21 cellular contexts compared by ENCODE assay signal in genomic region chr4:16202598-16202997, GRCh38.
"Had no signal": no experiment of that assay in that cellular context is flagged by ENCODE, and none has a peak within 500 bp of the region (broad histone marks: within the 10 kb centered on the region; RNA-seq: fewer than 3 reads in every experiment).

No MANE protein-coding gene starts in this region.

- H3K4me1 ChIP-seq: foreskin keratinocyte, uterus had no signal

- H3K36me3 ChIP-seq: right lobe of liver, uterus had no signal

- H3K27me3 ChIP-seq: foreskin keratinocyte, right lobe of liver, suprapubic skin, transverse colon, upper lobe of right lung, uterus had no signal

- H3K27me3 Mint-ChIP-seq: effector memory CD8-positive, alpha-beta T cell; progenitor cell of endocrine pancreas; stimulated activated naive CD8-positive, alpha-beta T cell treated with anti-CD3 and anti-CD28 coated beads, Interleukin-15, amount 100 ng/mL, for 72 hours had no signal

- H3K4me3 Mint-ChIP-seq: effector memory CD8-positive, alpha-beta T cell; natural killer cell; stimulated activated naive CD8-positive, alpha-beta T cell treated with anti-CD3 and anti-CD28 coated beads, Interleukin-15, amount 100 ng/mL, for 72 hours had no signal

- H3K9me3 Mint-ChIP-seq: effector memory CD8-positive, alpha-beta T cell; natural killer cell; stimulated activated naive CD8-positive, alpha-beta T cell treated with anti-CD3 and anti-CD28 coated beads, Interleukin-15, amount 100 ng/mL, for 72 hours had no signal

- H3K4me3 ChIP-seq: lower lobe of right lung, right lobe of liver, suprapubic skin, transverse colon, upper lobe of right lung, uterus had no signal

- FAIRE-seq: small intestine had no signal

- H3K9me3 ChIP-seq: lower lobe of right lung, right lobe of liver, suprapubic skin, transverse colon, upper lobe of right lung, uterus had no signal

- H3K27ac ChIP-seq: epithelial cell of prostate, foreskin keratinocyte, lower lobe of right lung, parathyroid adenoma, right lobe of liver, suprapubic skin, transverse colon, upper lobe of right lung had no signal

- ATAC-seq: effector memory CD8-positive, alpha-beta T cell; esophagus mucosa; foreskin keratinocyte; left ventricle myocardium superior; lower lobe of right lung; natural killer cell; right lobe of liver; stimulated activated naive CD8-positive, alpha-beta T cell treated with anti-CD3 and anti-CD28 coated beads, Interleukin-15, amount 100 ng/mL, for 72 hours had no signal

- H3K36me3 Mint-ChIP-seq: natural killer cell had no signal

- H3K27ac Mint-ChIP-seq: effector memory CD8-positive, alpha-beta T cell; natural killer cell; progenitor cell of endocrine pancreas had no signal

- DNase-seq: cortex of kidney; effector memory CD8-positive, alpha-beta T cell; foreskin keratinocyte; left ventricle myocardium superior; lower lobe of right lung; natural killer cell; right lobe of liver; small intestine; stimulated activated CD4-positive, alpha-beta T cell treated with anti-CD3 and anti-CD28 coated beads, Interleukin-15, amount 100 ng/mL, for 24 hours; stimulated activated CD4-positive, alpha-beta T cell treated with anti-CD3 and anti-CD28 coated beads, Interleukin-2, amount 100 ng/mL, for 48 hours; stimulated activated CD8-positive, alpha-beta memory T cell treated with anti-CD3 and anti-CD28 coated beads, Interleukin-4, amount 100 ng/mL, for 48 hours; stimulated activated naive CD4-positive, alpha-beta T cell; stimulated activated naive CD8-positive, alpha-beta T cell treated with anti-CD3 and anti-CD28 coated beads, Interleukin-15, amount 100 ng/mL, for 72 hours; transverse colon; upper lobe of right lung; uterus had no signal
